In genomic region chr10:26389533-26389932, GRCh38 we compare ENCODE assay signal across 28 cellular contexts. TPM values are rescaled to one million over a fixed set of nuclear protein-coding genes. Genes with fewer than 3 reads are reported as not detected.
DNase-seq lines count a peak whose midpoint lies in the region; ATAC-seq, FAIRE-seq and TF ChIP-seq lines count a peak whose summit lies in the region.
"Had no signal": no experiment of that assay in that cellular context is flagged by ENCODE, and none has a peak within 500 bp of the region (broad histone marks: within the 10 kb centered on the region; RNA-seq: fewer than 3 reads in every experiment).

No MANE protein-coding gene starts in this region.

- CTCF ChIA-PET in HEK293 (lab: Yijun Ruan, JAX) = interaction anchor here (0.7 kb wide), 1 partner anchor 23 kb away, joined by 7 read pairs; no protein-coding TSS in a partner anchor
- CTCF ChIA-PET in K562 (lab: Yijun Ruan, JAX; ENCODE audit: low intra/inter-chr PET ratio) = no interaction called here

- H4K20me1 ChIP-seq in K562 (replicated peaks; ENCODE audit: control insufficient read depth, insufficient read depth, low read length) = no peaks in the 10 kb centered on the region
- H4K20me1 ChIP-seq: BLaER1 treated with 17β-estradiol and CSF1 and Interleukin-3, amounts not matched to agents 10 nM and 100 nM had no signal

- POLR2A ChIA-PET in HEK293 (lab: Yijun Ruan, JAX) = no interaction called here
- POLR2A ChIA-PET in K562 (lab: Yijun Ruan, JAX) = no interaction called here

- no peak for ATAC-seq in K562
- no peak for ATAC-seq in GM21717 (IDR thresholded peaks at IDR 0.05; ENCODE audit: unreplicated experiment)
- ATAC-seq: GM12878 had no signal

- TF ChIP-seq POLR2A in K562 (conservative IDR thresholded peaks at IDR 0.05) = no peak

- H3K36me3 ChIP-seq in HEK293 (ENCODE audit: control insufficient read depth in 2 of 2, insufficient read depth in 1 of 2, low read length in 2 of 2) (no peaks in the 10 kb centered on the region), K562 (ENCODE audit: control insufficient read depth, insufficient read depth, low read length) (no peaks in the 10 kb centered on the region)

- no TSS peak for BruUV-seq in K562 (replicated peaks; lab: Mats Ljungman, UMichigan)

- WGBS in K562 (ENCODE audit: insufficient coverage, low coverage, missing lambda C conversion rate) = 8% methylated on average over 3 of the region's 3 CpGs

- FAIRE-seq in GM18507 (lab: Jason Lieb, UNC) (peak; percentile 24), K562 (lab: Jason Lieb, UNC) (no peak)
- FAIRE-seq: A204.1, GM12878, GM12892 had no signal

- H3K9me3 ChIP-seq in HEK293 (ENCODE audit: control insufficient read depth, insufficient read depth, low read depth, low read length) (no peaks in the 10 kb centered on the region), K562 (replicated peaks; ENCODE audit: control insufficient read depth, insufficient read depth, low read depth, low read length) (no peaks in the 10 kb centered on the region)

- H3K9me1 ChIP-seq in K562 (ENCODE audit: control insufficient read depth, insufficient read depth, low read length) = no peaks in the 10 kb centered on the region

- no peak overlapping the region for H3K4me3 ChIP-seq in HEK293 (ENCODE audit: low read depth, low read length)
- no peak overlapping the region for H3K4me3 ChIP-seq in K562
- H3K4me3 ChIP-seq: BLaER1 treated with 17β-estradiol and CSF1 and Interleukin-3, amounts not matched to agents 10 nM and 100 nM; GM12878 had no signal

- DNase-seq in GM18507 (ENCODE audit: extremely low spot score, insufficient read length, low read depth) = no peak
- peak; percentile 19 for DNase-seq in OCI-M1 (lab: John Stamatoyannopoulos, UW)
- DNase-seq in K562 (ENCODE audit: extremely low read depth in 1 of 4, low spot score in 3 of 4) = no peak
- no peak for DNase-seq in stimulated activated CD4-positive, alpha-beta T cell treated with anti-CD3 and anti-CD28 coated beads, Interleukin-1b, Interleukin-23, amount 100 ng/mL, for 48 hours
- no peak for DNase-seq in AG08396 (ENCODE audit: low spot score)
- DNase-seq: 8988T; ACHN; AML-193; CD4-positive, alpha-beta memory T cell; CD4-positive, CD25-positive, alpha-beta regulatory T cell; CD8-positive, alpha-beta memory T cell; COR-L47; DMS 273 treated with DMSO at 0.1 percent for 48 hours; DMS153; DMS53; DMS79; DND-41; EL; GDM1 had no signal

- peaks cover 0 to 8% of the 10 kb centered on the region in 2 experiments; a peak in 3 of 5 replicates for H3K27me3 ChIP-seq in K562 (ENCODE audit: control insufficient read depth in 2 of 2, insufficient read depth in 2 of 2, low read length in 2 of 2)
- H3K27me3 ChIP-seq: BLaER1 treated with 17β-estradiol and CSF1 and Interleukin-3, amounts not matched to agents 10 nM and 100 nM had no signal

- no peaks in the 10 kb centered on the region for H3K79me2 ChIP-seq in K562 (ENCODE audit: control insufficient read depth, insufficient read depth, low read length)

- TF ChIP-seq CTCF in HEK293 (tag by site-specific recombination; IDR thresholded peaks at IDR 0.05) (no peak), K562 (IDR thresholded peaks at IDR 0.05 in 2 of 3, conservative IDR thresholded peaks at IDR 0.05 in 1 of 3; ENCODE audit: insufficient read depth in 2 of 3, low read depth in 1 of 3, low read length in 3 of 3) (no peak)

- no peak overlapping the region for H3K4me2 ChIP-seq in K562 (ENCODE audit: insufficient read depth, low read length)
- H3K4me2 ChIP-seq: BLaER1 treated with 17β-estradiol and CSF1 and Interleukin-3, amounts not matched to agents 10 nM and 100 nM had no signal

- in situ Hi-C loops in K562 (cut with MboI) = no loop called here

- H3K4me1 ChIP-seq in HEK293 (ENCODE audit: control insufficient read depth, insufficient read depth, low read length) = no peaks in the 10 kb centered on the region
- peaks cover 0 to 8% of the 10 kb centered on the region in 2 experiments; a peak in 1 of 5 replicates for H3K4me1 ChIP-seq in K562 (replicated peaks in 1 of 2; ENCODE audit: control insufficient read depth in 2 of 2, insufficient read depth in 2 of 2, low read length in 2 of 2)

- TF ChIP-seq RAD21 in K562 (CRISPR knock-in tag; conservative IDR thresholded peaks at IDR 0.05 in 1 of 2, IDR thresholded peaks at IDR 0.05 in 1 of 2) = no peak

- no peak overlapping the region for H2AFZ ChIP-seq in K562 (ENCODE audit: low read depth, low read length)

- intact Hi-C loops in K562 (cut with micrococcal nuclease) = no loop called here

- H3K27ac ChIP-seq in HEK293 (ENCODE audit: extremely low read depth, low read depth, low read length) (no peak overlapping the region), K562 (ENCODE audit: extremely low read depth, low read depth, low read length) (no peak overlapping the region)
- H3K27ac ChIP-seq: BLaER1 treated with 17β-estradiol and CSF1 and Interleukin-3, amounts not matched to agents 10 nM and 100 nM had no signal

- no peak for TF ChIP-seq EP300 in K562 (IDR thresholded peaks at IDR 0.05; ENCODE audit: low read length)

- no peak overlapping the region for H3K9ac ChIP-seq in K562 (ENCODE audit: insufficient read depth in 1 of 2, low read depth in 2 of 2, low read length in 2 of 2)
- H3K9ac ChIP-seq: BLaER1 treated with 17β-estradiol and CSF1 and Interleukin-3, amounts not matched to agents 10 nM and 100 nM had no signal

TF ChIP-seq in HEK293, 187 proteins besides CTCF, POLR2A, EP300 and RAD21:
- TF ChIP-seq ZNF184 (tag by site-specific recombination; IDR thresholded peaks at IDR 0.05) (peak; percentile 94), ZNF768 (tag by site-specific recombination; IDR thresholded peaks at IDR 0.05) (no peak)
TF ChIP-seq in HEK293: peak in this region for 1.

TF ChIP-seq in K562, 482 proteins besides CTCF, POLR2A, EP300 and RAD21:
- no peak for TF ChIP-seq STAT6 (CRISPR knock-in tag; IDR thresholded peaks at IDR 0.05)
- TF ChIP-seq RBM25 (IDR thresholded peaks at IDR 0.05; ENCODE audit: low read depth, low read length, severe bottlenecking) = peak; percentile 42
- peak; percentile 12; the same call in 1 of the 2 replicates for TF ChIP-seq SPI1 (IDR thresholded peaks at IDR 0.05; ENCODE audit: borderline replicate concordance, low read depth, low read length)
- no peak for TF ChIP-seq BRCA1 (IDR thresholded peaks at IDR 0.05)
- no peak for TF ChIP-seq BRCA1 (CRISPR knock-in tag; IDR thresholded peaks at IDR 0.05)

RNA-seq across cellular contexts. Expression of gene APBB1IP, which starts 48.6 kb away (rescaled TPM):
- total RNA-seq in K562 (2011; cell fraction: chromatin; rRNA removed; ENCODE audit: low replicate concordance) = not detected in 2 replicates
- not detected in 2 replicates for total RNA-seq in K562 (2011; cell fraction: nucleolus; rRNA removed)
- total RNA-seq in K562 (2011; cell fraction: nucleoplasm; rRNA removed) = not detected in 2 replicates
- total RNA-seq in K562 (2014; rRNA removed) (0.09 TPM in 1 of 2 replicates, not detected in the other), K562 (2014; rRNA removed; fragmentation: Illumina TruSeq; extraction: Trizol) (not detected in 2 replicates), K562 (2015; rRNA removed; fragmentation: Illumina TruSeq; extraction: Trizol) (0.04 TPM in 1 of 2 replicates, not detected in the other), K562 (2021) (0.11 and 0.22 TPM in 2 replicates)
- polyA plus RNA-seq in K562 (2011; rRNA removed) (0.06 TPM in 1 of 2 replicates, not detected in the other), K562 (2014; fragmentation: Illumina TruSeq; extraction: Trizol) (0.06 TPM in 1 of 2 replicates, not detected in the other), K562 (2014; fragmentation: Nextera tagmentation; extraction: Ambion mirVana) (not detected), K562 (2014; rRNA removed) (0.03 TPM in 1 of 2 replicates, not detected in the other)
- polyA plus RNA-seq in K562 (2011; cell fraction: cytosol; rRNA removed) = not detected in 2 replicates
- not detected in 2 replicates for polyA plus RNA-seq in K562 (2011; cell fraction: nucleus; rRNA removed)
- 0.03 and 0.12 TPM in 2 replicates for polyA plus RNA-seq in K562 (2012)
- polyA minus RNA-seq in K562 (2011; rRNA and poly(A)+ RNA removed) = not detected in 2 replicates
- polyA minus RNA-seq in K562 (2011; cell fraction: cytosol; rRNA and poly(A)+ RNA removed) = not detected in 2 replicates
- polyA minus RNA-seq in K562 (2011; cell fraction: nucleus; rRNA and poly(A)+ RNA removed) = not detected in 2 replicates
- total RNA-seq: A673, Daoy, G401 had no signal
